24 cellular contexts compared by ENCODE assay signal in the genomic region with DNA sequence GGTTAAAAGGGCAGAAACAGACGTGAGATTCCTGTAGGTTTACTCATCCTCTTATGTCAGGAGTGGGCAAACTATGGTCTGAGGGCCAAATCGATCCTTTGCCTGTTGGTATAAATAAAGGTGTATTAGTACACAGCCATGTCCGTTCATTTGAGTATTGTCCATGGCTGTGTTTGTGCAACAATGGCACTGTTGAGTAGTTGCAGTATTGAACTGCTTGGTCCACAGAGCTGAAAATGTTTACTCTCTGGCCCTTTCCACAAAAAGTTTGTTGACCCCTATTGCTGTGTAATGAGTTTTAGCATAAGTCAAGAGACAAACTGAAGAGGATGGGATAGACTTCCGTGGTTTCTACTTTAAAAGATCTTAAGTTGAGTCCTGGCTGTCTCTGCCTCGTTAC. TPM values are rescaled to one million over a fixed set of nuclear protein-coding genes. Genes with fewer than 3 reads are reported as not detected.
A peak's percentile ranks its signal among the peaks of the same experiment; 100 is the strongest.
DNase-seq lines count a peak whose midpoint lies in the region; ATAC-seq and TF ChIP-seq lines count a peak whose summit lies in the region.
"Had no signal": no experiment of that assay in that cellular context is flagged by ENCODE, and none has a peak within 500 bp of the region (broad histone marks: within the 10 kb centered on the region; RNA-seq: fewer than 3 reads in every experiment).

No MANE protein-coding gene starts in this region.

- TF ChIP-seq CTCF in GM23338 (conservative IDR thresholded peaks at IDR 0.05; ENCODE audit: low read depth in 2 of 2) (no peak), nephron progenitor cell (IDR thresholded peaks at IDR 0.05) (no peak), H9 (conservative IDR thresholded peaks at IDR 0.05) (no peak)

- H3K4me3 ChIP-seq in GM23338, result no peak overlapping the region
- H3K4me3 ChIP-seq: BLaER1 had no signal

- H4K20me1 ChIP-seq in GM23338 (replicated peaks; ENCODE audit: insufficient read depth) (no peaks in the 10 kb centered on the region), H9 (ENCODE audit: control insufficient read depth, insufficient read depth, insufficient read length) (no peaks in the 10 kb centered on the region)

- H2BK5ac ChIP-seq in H9 (ENCODE audit: insufficient read length, low read length), result no peak overlapping the region

- H3K27ac ChIP-seq in GM23338 (ENCODE audit: low read depth), result no peak overlapping the region
- H3K27ac ChIP-seq in H9 (ENCODE audit: insufficient read length, low read depth, low read length), result no peak overlapping the region
- H3K27ac ChIP-seq: BLaER1 had no signal

- no peaks in the 10 kb centered on the region for H3K23me2 ChIP-seq in H9 (ENCODE audit: insufficient read length, low read depth, low read length, poor library complexity, severe bottlenecking)

- H3K18ac ChIP-seq in H9 (ENCODE audit: insufficient read length, low read depth, low read length), result no peak overlapping the region

- ATAC-seq in GM23338 (no peak), left lobe of liver (peak; percentile 82)

- H3K9ac ChIP-seq in H9 (ENCODE audit: extremely low read depth, insufficient read length, low read length), result no peak overlapping the region
- H3K9ac ChIP-seq: BLaER1 had no signal

- H3K9me3 Mint-ChIP-seq in GM23338, result no peaks in the 10 kb centered on the region
- H3K9me3 Mint-ChIP-seq in nephron progenitor cell, result peaks cover 23% of the 10 kb centered on the region
- H3K9me3 Mint-ChIP-seq in activated naive CD8-positive, alpha-beta T cell treated with anti-CD3 and anti-CD28 coated beads for 36 hours, result no peaks in the 10 kb centered on the region
- H3K9me3 Mint-ChIP-seq in H9, result peaks cover 27 to 31% of the 10 kb centered on the region in 2 experiments

- H3K79me1 ChIP-seq in H9 (ENCODE audit: insufficient read depth, low read depth, low read length, poor library complexity, severe bottlenecking), result no peaks in the 10 kb centered on the region

- H3K14ac ChIP-seq in H9 (ENCODE audit: insufficient read depth, low read length), result no peak overlapping the region

- H3K4me1 ChIP-seq in GM23338 (ENCODE audit: insufficient read depth) (peaks cover 29% of the 10 kb centered on the region), H9 (ENCODE audit: insufficient read depth, low read length) (peaks cover 2% of the 10 kb centered on the region; the same call in 1 of the 2 replicates)
- H3K4me1 ChIP-seq: BE2C, BLaER1 had no signal

- no peak overlapping the region for H2AK5ac ChIP-seq in H9 (ENCODE audit: insufficient read length, low read length)

- H4K8ac ChIP-seq in H9 (replicated peaks; ENCODE audit: insufficient read length, low read depth, low read length), result no peak overlapping the region

- H3K27me3 Mint-ChIP-seq in GM23338 (ENCODE audit: insufficient read depth, low read depth, poor library complexity) (no peaks in the 10 kb centered on the region), nephron progenitor cell (ENCODE audit: low read depth, poor library complexity) (no peaks in the 10 kb centered on the region), H9 (ENCODE audit: low read depth) (no peaks in the 10 kb centered on the region)
- H3K27me3 Mint-ChIP-seq in activated naive CD8-positive, alpha-beta T cell treated with anti-CD3 and anti-CD28 coated beads for 36 hours, result no peaks in the 10 kb centered on the region
- H3K27me3 Mint-ChIP-seq: CD4-positive, alpha-beta memory T cell; CD4-positive, CD25-positive, alpha-beta regulatory T cell; CD8-positive, alpha-beta memory T cell had no signal

- H3T11ph ChIP-seq in H9 (ENCODE audit: low read length), result no peak overlapping the region

- H3K4me2 ChIP-seq in GM23338 (0 out of 2 replicates have a peak overlapping the region, but pooled peaks have one; percentile 3), H9 (ENCODE audit: insufficient read depth, insufficient read length, low read length) (no peak overlapping the region)
- H3K4me2 ChIP-seq: BLaER1 had no signal

- no peak overlapping the region for H2BK12ac ChIP-seq in H9 (ENCODE audit: insufficient read length, low read depth, low read length)

- H3F3A ChIP-seq in GM23338 (replicated peaks; ENCODE audit: low read depth), result no peaks in the 10 kb centered on the region

- no CpG with 5 or more reads among the region's 5 CpGs for WGBS in H9 (ENCODE audit: extremely low coverage, insufficient read length, low lambda C conversion rate)

- no peaks in the 10 kb centered on the region for H3K9me3 ChIP-seq in H9 (ENCODE audit: control insufficient read depth, low read depth, low read length)
- H3K9me3 ChIP-seq: BE2C, BLaER1 had no signal

- H2AFZ ChIP-seq in GM23338 (no peak overlapping the region), H9 (ENCODE audit: low read length) (no peak overlapping the region)

- H3K4me3 Mint-ChIP-seq in GM23338, result no peak overlapping the region
- no peak overlapping the region for H3K4me3 Mint-ChIP-seq in nephron progenitor cell
- no peak overlapping the region for H3K4me3 Mint-ChIP-seq in activated naive CD8-positive, alpha-beta T cell treated with anti-CD3 and anti-CD28 coated beads for 36 hours
- no peak overlapping the region for H3K4me3 Mint-ChIP-seq in H9
- H3K4me3 Mint-ChIP-seq: CD14-positive monocyte; CD4-positive, alpha-beta memory T cell; CD4-positive, CD25-positive, alpha-beta regulatory T cell; CD8-positive, alpha-beta memory T cell had no signal

- no peak overlapping the region for H2BK20ac ChIP-seq in H9 (ENCODE audit: low read depth, low read length, poor library complexity, severe bottlenecking)

- H3K4ac ChIP-seq in H9 (ENCODE audit: low read depth, low read length), result no peak overlapping the region

- no peak overlapping the region for H3K27ac Mint-ChIP-seq in GM23338
- peak overlapping the region; percentile 3 for H3K27ac Mint-ChIP-seq in nephron progenitor cell
- H3K27ac Mint-ChIP-seq in activated naive CD8-positive, alpha-beta T cell treated with anti-CD3 and anti-CD28 coated beads for 36 hours, result no peak overlapping the region
- H3K27ac Mint-ChIP-seq in H9, result no peak overlapping the region
- H3K27ac Mint-ChIP-seq: CD14-positive monocyte; CD4-positive, alpha-beta memory T cell; CD4-positive, CD25-positive, alpha-beta regulatory T cell; CD8-positive, alpha-beta memory T cell had no signal

- H3K56ac ChIP-seq in H9 (ENCODE audit: insufficient read length, low read depth, low read length), result no peak overlapping the region

- no peaks in the 10 kb centered on the region for H3K27me3 ChIP-seq in GM23338 (ENCODE audit: insufficient read depth)
- no peaks in the 10 kb centered on the region for H3K27me3 ChIP-seq in H9 (ENCODE audit: insufficient read depth, low read length)
- H3K27me3 ChIP-seq: BE2C had no signal

- no peaks in the 10 kb centered on the region for H3K9me2 ChIP-seq in GM23338 (ENCODE audit: insufficient read depth)

- H2BK120ac ChIP-seq in H9 (ENCODE audit: low read depth, low read length, poor library complexity, severe bottlenecking), result no peak overlapping the region

- H2BK15ac ChIP-seq in H9 (ENCODE audit: low read depth, low read length), result no peak overlapping the region

- H3K23ac ChIP-seq in H9 (ENCODE audit: insufficient read length, low read depth, low read length), result no peak overlapping the region

- DNase-seq in ELR (ENCODE audit: low read depth) (peak; percentile 13), GM23338 (ENCODE audit: low spot score) (no peak), left lobe of liver (ENCODE audit: low spot score) (no peak), nephron progenitor cell (no peak), NCI-H345 treated with DMSO at 0.1 percent for 48 hours (lab: John Stamatoyannopoulos, UW; ENCODE audit: unreplicated experiment) (no peak), H9 (no peak)
- no peak for DNase-seq in activated naive CD8-positive, alpha-beta T cell treated with anti-CD3 and anti-CD28 coated beads for 36 hours
- DNase-seq: 8988T; ACHN; BE2C; C1 segment of cervical spinal cord; CD4-positive, alpha-beta memory T cell; CD4-positive, CD25-positive, alpha-beta regulatory T cell; CD8-positive, alpha-beta memory T cell; COR-L47; DMS 273 treated with DMSO at 0.1 percent for 48 hours; DMS153; DMS53; DMS79; DND-41; EL; GF-D8 had no signal

- no peak overlapping the region for H4K5ac ChIP-seq in H9 (ENCODE audit: insufficient read length, low read depth, low read length)

- H3K4me1 Mint-ChIP-seq in GM23338, result peaks cover 36% of the 10 kb centered on the region
- H3K4me1 Mint-ChIP-seq in nephron progenitor cell, result peaks cover 45% of the 10 kb centered on the region
- no peaks in the 10 kb centered on the region for H3K4me1 Mint-ChIP-seq in activated naive CD8-positive, alpha-beta T cell treated with anti-CD3 and anti-CD28 coated beads for 36 hours
- H3K4me1 Mint-ChIP-seq in H9, result peaks cover 37 to 48% of the 10 kb centered on the region in 2 experiments
- H3K4me1 Mint-ChIP-seq: CD14-positive monocyte; CD4-positive, alpha-beta memory T cell; CD4-positive, CD25-positive, alpha-beta regulatory T cell; CD8-positive, alpha-beta memory T cell had no signal

- no peaks in the 10 kb centered on the region for H3K36me3 ChIP-seq in GM23338 (ENCODE audit: insufficient read depth)
- H3K36me3 ChIP-seq: BE2C, BLaER1 had no signal

- H4K91ac ChIP-seq in H9 (ENCODE audit: insufficient read length, low read depth, low read length), result no peak overlapping the region

- H3K79me2 ChIP-seq in GM23338 (replicated peaks; ENCODE audit: insufficient read depth), result no peaks in the 10 kb centered on the region
- H3K79me2 ChIP-seq in H9 (ENCODE audit: insufficient read depth, low read length), result no peaks in the 10 kb centered on the region; the same call in 1 of the 2 replicates

- H3K36me3 Mint-ChIP-seq in GM23338 (ENCODE audit: low read depth) (no peaks in the 10 kb centered on the region), nephron progenitor cell (ENCODE audit: low read depth) (no peaks in the 10 kb centered on the region), H9 (ENCODE audit: insufficient read depth in 1 of 3, low read depth in 3 of 3) (no peaks in the 10 kb centered on the region; a peak in 1 of 7 replicates)
- no peaks in the 10 kb centered on the region for H3K36me3 Mint-ChIP-seq in activated naive CD8-positive, alpha-beta T cell treated with anti-CD3 and anti-CD28 coated beads for 36 hours
- H3K36me3 Mint-ChIP-seq: CD14-positive monocyte; CD4-positive, alpha-beta memory T cell; CD4-positive, CD25-positive, alpha-beta regulatory T cell; CD8-positive, alpha-beta memory T cell had no signal

TF ChIP-seq in GM23338, 12 proteins besides CTCF, POLR2A, EP300 and RAD21 (continues in another document):
- TF ChIP-seq EZH2 (IDR thresholded peaks at IDR 0.05; ENCODE audit: low read depth, unreplicated experiment), result no peak
- TF ChIP-seq CREB1 (CRISPR knock-in tag; IDR thresholded peaks at IDR 0.05; ENCODE audit: low read depth), result no peak
- no peak for TF ChIP-seq EZH2phosphoT487 (IDR thresholded peaks at IDR 0.05; ENCODE audit: unreplicated experiment)

RNA-seq across cellular contexts. Expression of a gene that starts 59.0 kb away (rescaled TPM):
- 37.6 and 39.3 TPM in 2 replicates for total RNA-seq in GM23338 (2014; rRNA removed; shearing (Covaris generic))
- 20.8 and 27.2 TPM in 2 replicates for polyA plus RNA-seq in GM23338 (2016; fragmentation: Nextera tagmentation; extraction: Ambion mirVana)
- total RNA-seq in left lobe of liver, result 2.4 TPM
- under 1 TPM; 0.28 to 0.70 TPM for total RNA-seq in activated naive CD8-positive, alpha-beta T cell treated with anti-CD3 and anti-CD28 coated beads for 36 hours
- 32.9 and 33.1 TPM in 2 replicates for total RNA-seq in H9 (2021)
- total RNA-seq: CD4-positive, alpha-beta memory T cell; CD4-positive, CD25-positive, alpha-beta regulatory T cell; CD8-positive, alpha-beta memory T cell had no signal
- polyA plus RNA-seq: CD4-positive, alpha-beta memory T cell; CD4-positive, CD25-positive, alpha-beta regulatory T cell; CD8-positive, alpha-beta memory T cell had no signal
